ENCODE assay signal across 17 cellular contexts in the genomic region with DNA sequence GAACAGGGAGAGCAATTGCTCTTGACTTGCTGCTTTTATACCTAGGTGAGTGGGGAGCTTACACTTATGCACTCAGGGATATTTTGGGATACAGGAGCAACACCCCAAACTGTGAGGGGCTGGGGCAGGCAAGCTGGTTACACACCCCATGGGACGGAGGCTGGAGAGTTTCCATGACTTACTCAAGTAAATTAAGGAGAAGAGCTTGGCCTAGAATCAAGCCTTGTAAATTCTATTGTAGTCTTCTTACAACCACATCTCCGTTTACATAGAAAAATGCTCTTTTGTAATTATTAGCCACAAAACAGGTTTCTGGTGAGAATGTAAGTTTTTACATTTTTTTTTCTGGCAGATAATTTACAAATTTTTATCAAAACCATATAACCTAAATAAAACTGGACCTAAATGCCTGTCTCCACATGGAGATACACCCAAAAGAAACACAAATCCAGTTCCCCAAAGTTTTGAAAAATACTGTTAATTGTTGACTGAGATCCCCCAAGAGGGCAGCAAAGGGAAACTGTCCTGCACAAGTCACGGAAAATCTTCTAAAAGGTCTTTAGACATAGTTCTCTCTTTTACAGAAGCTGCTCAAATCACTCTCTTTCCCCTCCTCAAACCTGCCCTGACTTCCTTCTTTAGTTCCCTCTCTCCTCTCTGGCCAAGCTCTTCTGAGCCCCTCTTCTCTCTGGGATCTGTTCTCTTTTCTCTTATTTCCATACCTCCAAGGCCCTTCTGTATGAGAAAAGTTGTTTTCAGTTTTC.
DNase-seq lines count a peak whose midpoint lies in the region; ATAC-seq, FAIRE-seq and TF ChIP-seq lines count a peak whose summit lies in the region.
"Had no signal": no experiment of that assay in that cellular context is flagged by ENCODE, and none has a peak within 500 bp of the region (broad histone marks: within the 10 kb centered on the region; RNA-seq: fewer than 3 reads in every experiment).

No MANE protein-coding gene starts in this region.

- H2AFZ ChIP-seq in IMR-90 (replicated peaks; ENCODE audit: low read length, poor library complexity): no peak overlapping the region
- H2AFZ ChIP-seq in SU-DHL-6 (ENCODE audit: low read depth, low read length, severe bottlenecking): peak overlapping the region; percentile 40

- H2BK20ac ChIP-seq in IMR-90 (ENCODE audit: low read depth, low read length): no peak overlapping the region

- no peaks in the 10 kb centered on the region for H3K79me1 ChIP-seq in IMR-90 (ENCODE audit: low read depth in 1 of 2, low read length in 2 of 2)

- H4K20me1 ChIP-seq in IMR-90 (ENCODE audit: insufficient read depth, low read length) (no peaks in the 10 kb centered on the region), SU-DHL-6 (ENCODE audit: low read depth, low read length) (no peaks in the 10 kb centered on the region)

- H3K23ac ChIP-seq in IMR-90 (ENCODE audit: low read depth, low read length): no peak overlapping the region

- H2AK9ac ChIP-seq in IMR-90 (replicated peaks; ENCODE audit: low read depth, low read length, poor library complexity): no peak overlapping the region

- no peak overlapping the region for H3K4ac ChIP-seq in IMR-90 (ENCODE audit: low read depth, low read length)

- no peak overlapping the region for H2AK5ac ChIP-seq in IMR-90 (ENCODE audit: low read depth, low read length)

- H3K27ac ChIP-seq in IMR-90 (ENCODE audit: insufficient read depth, low read length) (no peak overlapping the region), SU-DHL-6 (ENCODE audit: low read depth, low read length) (no peak overlapping the region)
- H3K27ac ChIP-seq: C4-2B, testis had no signal

- no peak overlapping the region for H4K5ac ChIP-seq in IMR-90 (ENCODE audit: low read depth, low read length)

- H3K4me2 ChIP-seq in IMR-90 (ENCODE audit: low read depth, low read length) (no peak overlapping the region), SU-DHL-6 (ENCODE audit: low read depth, low read length, poor library complexity, severe bottlenecking) (no peak overlapping the region)

- H3K9me1 ChIP-seq in IMR-90 (ENCODE audit: insufficient read depth, low read length): 0 out of 2 replicates have a peak, but pooled peaks cover 3% of the 10 kb centered on the region

- no peak for TF ChIP-seq RAD21 in IMR-90 (IDR thresholded peaks at IDR 0.05; ENCODE audit: low read length)

- no peak overlapping the region for H3K14ac ChIP-seq in IMR-90 (replicated peaks; ENCODE audit: low read depth, low read length)

- H2BK15ac ChIP-seq in IMR-90 (ENCODE audit: low read depth, low read length): 0 out of 3 replicates have a peak overlapping the region, but pooled peaks have one; percentile 9

- no peak overlapping the region for H4K8ac ChIP-seq in IMR-90 (ENCODE audit: low read depth in 2 of 2, low read length in 2 of 2)

- dilution Hi-C loops in IMR-90 (cut with HindIII; ENCODE audit: low sequenced_read_pairs, unreplicated experiment): no loop called here

- H3K9ac ChIP-seq in IMR-90 (ENCODE audit: low read depth, low read length) (no peak overlapping the region), SU-DHL-6 (ENCODE audit: low read length) (no peak overlapping the region)

- H3K79me2 ChIP-seq in SU-DHL-6 (ENCODE audit: insufficient read depth, low read length): no peaks in the 10 kb centered on the region

- no peak overlapping the region for H3K18ac ChIP-seq in IMR-90 (ENCODE audit: low read depth, low read length)

- H2BK120ac ChIP-seq in IMR-90 (ENCODE audit: low read depth, low read length): no peak overlapping the region

- no peaks in the 10 kb centered on the region for H3F3A ChIP-seq in SU-DHL-6 (ENCODE audit: insufficient read depth)

- WGBS in IMR-90 (ENCODE audit: extremely low coverage in 2 of 2, insufficient read length in 1 of 2), 2 experiments: no CpG with 5 or more reads among the region's 3 CpGs

- in situ Hi-C loops in IMR-90 (cut with MboI; ENCODE audit: low sequenced_read_pairs): no loop called here

- H3K36me3 ChIP-seq in IMR-90 (ENCODE audit: control insufficient read depth, insufficient read depth, low read length) (no peaks in the 10 kb centered on the region), SU-DHL-6 (ENCODE audit: low read length) (no peaks in the 10 kb centered on the region)

- CTCF ChIA-PET in IMR-90 (lab: Yijun Ruan, JAX): no interaction called here

- no peak overlapping the region for H2BK5ac ChIP-seq in IMR-90 (ENCODE audit: low read depth, low read length, poor library complexity, severe bottlenecking)

- H3K56ac ChIP-seq in IMR-90 (ENCODE audit: extremely low read depth, insufficient read depth, low read length): no peak overlapping the region

- intact Hi-C loops in IMR-90 (cut with micrococcal nuclease): no loop called here

- no peaks in the 10 kb centered on the region for H3K9me2 ChIP-seq in SU-DHL-6 (replicated peaks; ENCODE audit: insufficient read depth, low read length)

- H4K91ac ChIP-seq in IMR-90 (ENCODE audit: insufficient read depth, low read depth, low read length): no peak overlapping the region

- H3K4me1 ChIP-seq in IMR-90 (ENCODE audit: control insufficient read depth, insufficient read depth, low read length): peaks cover 11% of the 10 kb centered on the region
- H3K4me1 ChIP-seq: testis had no signal

- POLR2A ChIA-PET in IMR-90 (lab: Charles Lee; ENCODE audit: unreplicated experiment): interaction anchor here (0.5 to 0.6 kb wide), 2 partner anchors 140 to 211 kb away, joined by 3 read pairs; no protein-coding TSS in a partner anchor

- TF ChIP-seq CTCF in IMR-90 (conservative IDR thresholded peaks at IDR 0.05; ENCODE audit: low read depth, low read length): no peak
- TF ChIP-seq CTCF in SU-DHL-6 (IDR thresholded peaks at IDR 0.05; ENCODE audit: insufficient read depth, low read length, poor library complexity, severe bottlenecking): no peak
- TF ChIP-seq CTCF in fibroblast of the aortic adventitia (IDR thresholded peaks at IDR 0.05; ENCODE audit: insufficient read depth, low read length): peak; percentile 13

- no peak overlapping the region for H3K4me3 ChIP-seq in IMR-90 (ENCODE audit: insufficient read depth, low read depth, low read length)
- H3K4me3 ChIP-seq in SU-DHL-6 (ENCODE audit: insufficient read depth, low read length, poor library complexity, severe bottlenecking): no peak overlapping the region
- no peak overlapping the region for H3K4me3 ChIP-seq in fibroblast of the aortic adventitia (ENCODE audit: low read depth, low read length)
- H3K4me3 ChIP-seq: testis had no signal

- H3K27me3 ChIP-seq in IMR-90 (ENCODE audit: control insufficient read depth, insufficient read depth, low read length) (no peaks in the 10 kb centered on the region; the same call in 1 of the 2 replicates), SU-DHL-6 (ENCODE audit: low read length) (no peaks in the 10 kb centered on the region)
- H3K27me3 ChIP-seq: testis had no signal

- no peak for TF ChIP-seq POLR2A in IMR-90 (IDR thresholded peaks at IDR 0.05; ENCODE audit: low read depth, low read length)

- H3K9me3 ChIP-seq in IMR-90 (ENCODE audit: control insufficient read depth, insufficient read depth, low read length) (no peaks in the 10 kb centered on the region), SU-DHL-6 (ENCODE audit: insufficient read depth, low read length) (no peaks in the 10 kb centered on the region)
- H3K9me3 ChIP-seq: testis had no signal

- peak; percentile 33 for DNase-seq in CD1c-positive myeloid dendritic cell (ENCODE audit: extremely low spot score)
- DNase-seq in IMR-90: no peak
- DNase-seq in fibroblast of the aortic adventitia (ENCODE audit: low read depth): peak; percentile 55
- no peak for DNase-seq in NCI-H748 treated with DMSO at 0.1 percent for 48 hours (lab: John Stamatoyannopoulos, UW)
- DNase-seq in globus pallidus (ENCODE audit: low spot score): no peak
- no peak for DNase-seq in RCC 7860 (ENCODE audit: low spot score)
- DNase-seq: activated CD4-positive, CD25-positive, alpha-beta regulatory T cell; DND-41; mesendoderm; NCI-H1930; NCI-H510A treated with DMSO at 0.1 percent for 48 hours; T-cell; testis had no signal

- BruUV-seq in IMR-90 (replicated peaks; lab: Mats Ljungman, UMichigan): no TSS peak

- no peak for ATAC-seq in IMR-90 (ENCODE audit: low read depth)
- ATAC-seq: T-cell had no signal

- no peak for FAIRE-seq in RCC 7860 (lab: Jason Lieb, UNC)
- FAIRE-seq: endometrium, islet of Langerhans had no signal

TF ChIP-seq in IMR-90, 13 proteins besides CTCF, POLR2A, EP300 and RAD21:
- TF ChIP-seq CEBPB (IDR thresholded peaks at IDR 0.05; ENCODE audit: low read depth, low read length): no peak
- TF ChIP-seq, protein P1, sequence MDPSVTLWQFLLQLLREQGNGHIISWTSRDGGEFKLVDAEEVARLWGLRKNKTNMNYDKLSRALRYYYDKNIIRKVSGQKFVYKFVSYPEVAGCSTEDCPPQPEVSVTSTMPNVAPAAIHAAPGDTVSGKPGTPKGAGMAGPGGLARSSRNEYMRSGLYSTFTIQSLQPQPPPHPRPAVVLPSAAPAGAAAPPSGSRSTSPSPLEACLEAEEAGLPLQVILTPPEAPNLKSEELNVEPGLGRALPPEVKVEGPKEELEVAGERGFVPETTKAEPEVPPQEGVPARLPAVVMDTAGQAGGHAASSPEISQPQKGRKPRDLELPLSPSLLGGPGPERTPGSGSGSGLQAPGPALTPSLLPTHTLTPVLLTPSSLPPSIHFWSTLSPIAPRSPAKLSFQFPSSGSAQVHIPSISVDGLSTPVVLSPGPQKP (IDR thresholded peaks at IDR 0.05; ENCODE audit: borderline replicate concordance, low read depth, low read length): no peak
- no peak for TF ChIP-seq MAFK (IDR thresholded peaks at IDR 0.05; ENCODE audit: low read depth, low read length)
- no peak for TF ChIP-seq FOS (IDR thresholded peaks at IDR 0.05; ENCODE audit: low read depth, low read length)
- no peak for TF ChIP-seq SMC3 (IDR thresholded peaks at IDR 0.05; ENCODE audit: low read depth, low read length)
- TF ChIP-seq MAZ (IDR thresholded peaks at IDR 0.05; ENCODE audit: borderline replicate concordance, low read depth, low read length): no peak
- TF ChIP-seq NFE2L2 (IDR thresholded peaks at IDR 0.05; ENCODE audit: low read depth, low read length): no peak
- no peak for TF ChIP-seq RFX5 (IDR thresholded peaks at IDR 0.05; ENCODE audit: low read depth, low read length)
- TF ChIP-seq, protein P2, sequence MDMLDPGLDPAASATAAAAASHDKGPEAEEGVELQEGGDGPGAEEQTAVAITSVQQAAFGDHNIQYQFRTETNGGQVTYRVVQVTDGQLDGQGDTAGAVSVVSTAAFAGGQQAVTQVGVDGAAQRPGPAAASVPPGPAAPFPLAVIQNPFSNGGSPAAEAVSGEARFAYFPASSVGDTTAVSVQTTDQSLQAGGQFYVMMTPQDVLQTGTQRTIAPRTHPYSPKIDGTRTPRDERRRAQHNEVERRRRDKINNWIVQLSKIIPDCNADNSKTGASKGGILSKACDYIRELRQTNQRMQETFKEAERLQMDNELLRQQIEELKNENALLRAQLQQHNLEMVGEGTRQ (IDR thresholded peaks at IDR 0.05; ENCODE audit: low read depth, low read length): no peak
- TF ChIP-seq BHLHE40 (IDR thresholded peaks at IDR 0.05; ENCODE audit: low read depth, low read length): no peak
- no peak for TF ChIP-seq RCOR1 (IDR thresholded peaks at IDR 0.05; ENCODE audit: insufficient replicate concordance, low read length)
- no peak for TF ChIP-seq CHD1 (IDR thresholded peaks at IDR 0.05; ENCODE audit: low read depth, low read length)
- no peak for TF ChIP-seq MXI1 (IDR thresholded peaks at IDR 0.05; ENCODE audit: borderline replicate concordance, low read depth, low read length)

Comparison
In these comparisons a context has a peak if more than half of its experiments do, and no peak if none do; other contexts are left out.
1. DNase-seq: peak in CD1c-positive myeloid dendritic cell (single experiment) and fibroblast of the aortic adventitia (single experiment); none in IMR-90 (single experiment), NCI-H748 treated with DMSO at 0.1 percent for 48 hours (single experiment), globus pallidus (single experiment) and RCC 7860 (single experiment).